18 cellular contexts compared by ENCODE assay signal in genomic region chr9:135505406-135506187, GRCh38. TPM values are rescaled to one million over a fixed set of nuclear protein-coding genes. Genes with fewer than 3 reads are reported as not detected.
DNase-seq lines count a peak whose midpoint lies in the region; ATAC-seq and TF ChIP-seq lines count a peak whose summit lies in the region.
"Had no signal": no experiment of that assay in that cellular context is flagged by ENCODE, and none has a peak within 500 bp of the region (broad histone marks: within the 10 kb centered on the region; RNA-seq: fewer than 3 reads in every experiment).

No MANE protein-coding gene starts in this region.

- no peak overlapping the region for H3K4me3 ChIP-seq in neural progenitor cell
- H3K4me3 ChIP-seq: BLaER1 treated with 17β-estradiol and CSF1 and Interleukin-3, amounts not matched to agents 10 nM and 100 nM had no signal

- H3K9ac ChIP-seq in neural progenitor cell: no peak overlapping the region
- H3K9ac ChIP-seq: BLaER1 treated with 17β-estradiol and CSF1 and Interleukin-3, amounts not matched to agents 10 nM and 100 nM; parathyroid adenoma had no signal

- H3K9me3 Mint-ChIP-seq in WTC11 (no peaks in the 10 kb centered on the region; the same call in 1 of the 2 replicates), neural progenitor cell (peaks cover 11% of the 10 kb centered on the region), endothelial cell (ENCODE audit: unreplicated experiment) (no peaks in the 10 kb centered on the region)
- H3K9me3 Mint-ChIP-seq in naive thymus-derived CD8-positive, alpha-beta T cell: peaks cover 1 to 25% (median 14%) of the 10 kb centered on the region in 9 donors

- H3K27me3 Mint-ChIP-seq in WTC11 (ENCODE audit: low read depth) (no peaks in the 10 kb centered on the region), neural progenitor cell (ENCODE audit: insufficient read depth, low read depth) (peaks cover 8% of the 10 kb centered on the region), endothelial cell (ENCODE audit: unreplicated experiment) (peaks cover 17% of the 10 kb centered on the region)
- peaks cover 0 to 4% (median 0%) of the 10 kb centered on the region in 5 donors for H3K27me3 Mint-ChIP-seq in naive thymus-derived CD8-positive, alpha-beta T cell
- H3K27me3 Mint-ChIP-seq: activated CD4-positive, alpha-beta T cell treated with anti-CD3 and anti-CD28 coated beads for 36 hours; activated T-cell treated with anti-CD3 and anti-CD28 coated beads, Interleukin-2, amount 50 U/mL, for 24 hours had no signal

- H3K36me3 Mint-ChIP-seq in WTC11 (peaks cover 21% of the 10 kb centered on the region), neural progenitor cell (peaks cover 14% of the 10 kb centered on the region), endothelial cell (ENCODE audit: low read depth, unreplicated experiment) (peaks cover 11% of the 10 kb centered on the region)
- peaks cover 10 to 33% (median 10%) of the 10 kb centered on the region in 3 donors for H3K36me3 Mint-ChIP-seq in naive thymus-derived CD8-positive, alpha-beta T cell

- H3F3A ChIP-seq in neural progenitor cell (ENCODE audit: low read depth): peaks cover 12% of the 10 kb centered on the region

- H3K36me3 ChIP-seq in neural progenitor cell: no peaks in the 10 kb centered on the region

- peak overlapping the region; percentile 25 for H3K27ac ChIP-seq in neural progenitor cell
- H3K27ac ChIP-seq: BLaER1 treated with 17β-estradiol and CSF1 and Interleukin-3, amounts not matched to agents 10 nM and 100 nM; parathyroid adenoma had no signal

- no peak for DNase-seq in WTC11 (ENCODE audit: low spot score)
- DNase-seq in neural progenitor cell (ENCODE audit: low spot score): no peak
- DNase-seq in endothelial cell (ENCODE audit: low spot score): no peak
- DNase-seq in naive thymus-derived CD8-positive, alpha-beta T cell: no peak
- DNase-seq: GOT3, SHP77 treated with DMSO at 0.1 percent for 48 hours had no signal

- POLR2A ChIA-PET in WTC11 (lab: Charles Lee): no interaction called here
- POLR2A ChIA-PET in naive thymus-derived CD8-positive, alpha-beta T cell (lab: Charles Lee): no interaction called here

- H3K4me1 Mint-ChIP-seq in WTC11 (peaks cover 7% of the 10 kb centered on the region), neural progenitor cell (peaks cover 12% of the 10 kb centered on the region), endothelial cell (ENCODE audit: unreplicated experiment) (peaks cover 5% of the 10 kb centered on the region)
- peaks cover 10 to 30% (median 28%) of the 10 kb centered on the region in 4 donors for H3K4me1 Mint-ChIP-seq in naive thymus-derived CD8-positive, alpha-beta T cell

- H3K4me1 ChIP-seq in neural progenitor cell: peaks cover 19% of the 10 kb centered on the region
- H3K4me1 ChIP-seq: parathyroid adenoma had no signal

- peak overlapping the region; percentile 94; the same call in 1 of the 2 replicates for H3K27ac Mint-ChIP-seq in WTC11
- H3K27ac Mint-ChIP-seq in neural progenitor cell: no peak overlapping the region
- no peak overlapping the region for H3K27ac Mint-ChIP-seq in endothelial cell (ENCODE audit: unreplicated experiment)
- H3K27ac Mint-ChIP-seq in naive thymus-derived CD8-positive, alpha-beta T cell: no peak overlapping the region
- H3K27ac Mint-ChIP-seq: activated CD4-positive, alpha-beta T cell treated with anti-CD3 and anti-CD28 coated beads for 36 hours; activated T-cell treated with anti-CD3 and anti-CD28 coated beads, Interleukin-2, amount 50 U/mL, for 24 hours had no signal

- peaks cover 29% of the 10 kb centered on the region for H4K20me1 ChIP-seq in neural progenitor cell (ENCODE audit: low read depth)

- H3K9me3 ChIP-seq in neural progenitor cell (ENCODE audit: low read depth): no peaks in the 10 kb centered on the region

- CTCF ChIA-PET in WTC11 (lab: Charles Lee): interaction anchor here (0.6 to 3.7 kb wide), 15 partner anchors 9 to 420 kb away, joined by 3 to 42 read pairs (median 3); no protein-coding TSS in a partner anchor

- ATAC-seq in WTC11: no peak
- ATAC-seq in HG03135 (IDR thresholded peaks at IDR 0.05; ENCODE audit: unreplicated experiment): no peak
- ATAC-seq in naive thymus-derived CD8-positive, alpha-beta T cell: no peak
- ATAC-seq: sciatic nerve had no signal

- no peaks in the 10 kb centered on the region for H3K27me3 ChIP-seq in neural progenitor cell
- H3K27me3 ChIP-seq: BLaER1 treated with 17β-estradiol and CSF1 and Interleukin-3, amounts not matched to agents 10 nM and 100 nM had no signal

- H3K4me3 Mint-ChIP-seq in WTC11 (no peak overlapping the region), neural progenitor cell (peak overlapping the region; percentile 33), endothelial cell (ENCODE audit: unreplicated experiment) (no peak overlapping the region)
- H3K4me3 Mint-ChIP-seq in naive thymus-derived CD8-positive, alpha-beta T cell: no peak overlapping the region
- H3K4me3 Mint-ChIP-seq: activated CD4-positive, alpha-beta T cell treated with anti-CD3 and anti-CD28 coated beads for 36 hours; activated T-cell treated with anti-CD3 and anti-CD28 coated beads, Interleukin-2, amount 50 U/mL, for 24 hours had no signal

- no peak overlapping the region for H2AFZ ChIP-seq in neural progenitor cell (replicated peaks)
- H2AFZ ChIP-seq: parathyroid adenoma had no signal

- H3K79me2 ChIP-seq in neural progenitor cell (ENCODE audit: low read depth): peaks cover 20% of the 10 kb centered on the region
- H3K79me2 ChIP-seq: parathyroid adenoma had no signal

- peak; percentile 11 for TF ChIP-seq POLR2A in GM19099 (IDR thresholded peaks at IDR 0.05; ENCODE audit: extremely low read depth, insufficient read length, low read depth)

- TF ChIP-seq CTCF in WTC11 (IDR thresholded peaks at IDR 0.05): no peak
- TF ChIP-seq CTCF in neural progenitor cell (IDR thresholded peaks at IDR 0.05): no peak
- TF ChIP-seq CTCF in endothelial cell (IDR thresholded peaks at IDR 0.05; ENCODE audit: unreplicated experiment): no peak

- H3K4me2 ChIP-seq in neural progenitor cell: no peak overlapping the region
- H3K4me2 ChIP-seq: BLaER1 treated with 17β-estradiol and CSF1 and Interleukin-3, amounts not matched to agents 10 nM and 100 nM had no signal

TF ChIP-seq in WTC11, 78 proteins besides CTCF, POLR2A, EP300 and RAD21 (continues in another document):
- no peak for TF ChIP-seq TP53 (CRISPR knock-in tag; IDR thresholded peaks at IDR 0.05)
- TF ChIP-seq PRDM15 (CRISPR knock-in tag; IDR thresholded peaks at IDR 0.05): no peak
- TF ChIP-seq IRF2 (CRISPR knock-in tag; IDR thresholded peaks at IDR 0.05; ENCODE audit: borderline replicate concordance, low read depth): no peak
- no peak for TF ChIP-seq ZNF396 (CRISPR knock-in tag; IDR thresholded peaks at IDR 0.05; ENCODE audit: borderline replicate concordance)
- no peak for TF ChIP-seq MYBL2 (CRISPR knock-in tag; IDR thresholded peaks at IDR 0.05)
- no peak for TF ChIP-seq ZNF263 (CRISPR knock-in tag; IDR thresholded peaks at IDR 0.05; ENCODE audit: low read depth)

RNA-seq across cellular contexts. Expression of gene MRPS2, which starts 5.1 kb away (rescaled TPM):
- 74.2 to 78.0 TPM (median 77.6 TPM) in 3 replicates for total RNA-seq in WTC11 (2021)
- 23.4 and 43.4 TPM in 2 replicates for total RNA-seq in neural progenitor cell (ENCODE audit: low replicate concordance)
- 42.8 TPM for total RNA-seq in endothelial cell (ENCODE audit: unreplicated experiment)
- 10 to 100 TPM; 32.6 to 35.7 TPM for total RNA-seq in naive thymus-derived CD8-positive, alpha-beta T cell
- polyA plus RNA-seq in naive thymus-derived CD8-positive, alpha-beta T cell: 10 to 100 TPM; 28.3 to 64.0 (median 45.4) TPM

RNA-seq across cellular contexts. Expression of gene LCN1, which starts 15.6 kb away (rescaled TPM):
- total RNA-seq in WTC11 (2021) (not detected in 3 replicates), neural progenitor cell (ENCODE audit: low replicate concordance) (not detected in 2 replicates), endothelial cell (ENCODE audit: unreplicated experiment) (not detected)
- total RNA-seq in naive thymus-derived CD8-positive, alpha-beta T cell: not detected
- polyA plus RNA-seq in naive thymus-derived CD8-positive, alpha-beta T cell: not detected
- total RNA-seq: activated CD4-positive, alpha-beta T cell treated with anti-CD3 and anti-CD28 coated beads for 36 hours; bronchial epithelial cell; fibroblast of lung; kidney epithelial cell; sciatic nerve; subcutaneous adipose tissue; urinary bladder had no signal
- polyA plus RNA-seq: fibroblast of lung, urinary bladder had no signal

RNA-seq across cellular contexts. Expression of gene PPP1R26, which starts 26.0 kb away (rescaled TPM):
- total RNA-seq in WTC11 (2021) (36.2 to 44.4 TPM (median 37.4 TPM) in 3 replicates), neural progenitor cell (ENCODE audit: low replicate concordance) (23.0 and 48.7 TPM in 2 replicates), endothelial cell (ENCODE audit: unreplicated experiment) (21.5 TPM)
- under 1 TPM; 0.13 to 0.22 TPM for total RNA-seq in naive thymus-derived CD8-positive, alpha-beta T cell
- not detected for polyA plus RNA-seq in naive thymus-derived CD8-positive, alpha-beta T cell

RNA-seq across cellular contexts. Expression of gene OBP2A, which starts 40.3 kb away (rescaled TPM):
- total RNA-seq in WTC11 (2021): not detected in 3 replicates
- not detected in 2 replicates for total RNA-seq in neural progenitor cell (ENCODE audit: low replicate concordance)
- not detected for total RNA-seq in endothelial cell (ENCODE audit: unreplicated experiment)
- total RNA-seq in naive thymus-derived CD8-positive, alpha-beta T cell: not detected
- polyA plus RNA-seq in naive thymus-derived CD8-positive, alpha-beta T cell: not detected
- total RNA-seq: activated CD4-positive, alpha-beta T cell treated with anti-CD3 and anti-CD28 coated beads for 36 hours; bronchial epithelial cell; fibroblast of lung; kidney epithelial cell; sciatic nerve; subcutaneous adipose tissue; urinary bladder had no signal
- polyA plus RNA-seq: fibroblast of lung, urinary bladder had no signal

RNA-seq across cellular contexts. Expression of gene PAEP, which starts 56.0 kb away (rescaled TPM):
- total RNA-seq in WTC11 (2021) (not detected in 3 replicates), neural progenitor cell (ENCODE audit: low replicate concordance) (not detected in 2 replicates), endothelial cell (ENCODE audit: unreplicated experiment) (not detected)
- not detected for total RNA-seq in naive thymus-derived CD8-positive, alpha-beta T cell
- polyA plus RNA-seq in naive thymus-derived CD8-positive, alpha-beta T cell: not detected
- total RNA-seq: activated CD4-positive, alpha-beta T cell treated with anti-CD3 and anti-CD28 coated beads for 36 hours; bronchial epithelial cell; fibroblast of lung; kidney epithelial cell; sciatic nerve; subcutaneous adipose tissue; urinary bladder had no signal
- polyA plus RNA-seq: fibroblast of lung, urinary bladder had no signal

Comparison
In these comparisons a context has a peak if more than half of its experiments do, and no peak if none do; other contexts are left out.
1. RNA of gene PPP1R26, which starts 26.0 kb away (total RNA-seq): 36.2 to 44.4 TPM in WTC11, 23.0 to 48.7 TPM in neural progenitor cell and 21.5 TPM in endothelial cell (single experiment); 0.13 to 0.22 TPM in naive thymus-derived CD8-positive, alpha-beta T cell; every median in the first group is over 10 times any median in the second.